24 cellular contexts compared by ENCODE assay signal in genomic region chr3:90016492-90017065, GRCh38.
DNase-seq lines count a peak whose midpoint lies in the region; ATAC-seq and TF ChIP-seq lines count a peak whose summit lies in the region.
"Had no signal": no experiment of that assay in that cellular context is flagged by ENCODE, and none has a peak within 500 bp of the region (broad histone marks: within the 10 kb centered on the region; RNA-seq: fewer than 3 reads in every experiment).

No MANE protein-coding gene starts in this region.

- no peaks in the 10 kb centered on the region for H3K79me2 ChIP-seq in osteoblast (ENCODE audit: insufficient read depth, low read length)

- no peaks in the 10 kb centered on the region for H4K20me1 ChIP-seq in osteoblast (ENCODE audit: insufficient read depth, low read length)

- H3K9me3 ChIP-seq in osteoblast (ENCODE audit: low read depth, low read length), result no peaks in the 10 kb centered on the region
- H3K9me3 ChIP-seq: adrenal gland, colonic mucosa, esophagus muscularis mucosa, lower lobe of right lung, ovary had no signal

- no peaks in the 10 kb centered on the region for H3K27me3 Mint-ChIP-seq in Calu3 (ENCODE audit: unreplicated experiment)
- H3K27me3 Mint-ChIP-seq: activated T-cell treated with anti-CD3 and anti-CD28 coated beads, Interleukin-2, amount 50 U/mL, for 24 hours; CD4-positive, alpha-beta memory T cell; effector memory CD8-positive, alpha-beta T cell had no signal

- intact Hi-C loops in Calu3 (cut with micrococcal nuclease; ENCODE audit: unreplicated experiment), result loop anchor here (10.0 kb wide), 1 partner anchor 152 kb away; no protein-coding TSS in a partner anchor

- POLR2A ChIA-PET in RWPE1 (lab: Yijun Ruan, JAX; ENCODE audit: low non-redundant PET), result no interaction called here

- H3K27me3 ChIP-seq in osteoblast (ENCODE audit: insufficient read depth, low read length), result no peaks in the 10 kb centered on the region
- H3K27me3 ChIP-seq: adrenal gland, brain microvascular endothelial cell, colonic mucosa, esophagus muscularis mucosa, ovary, right atrium auricular region had no signal

- H3K27ac Mint-ChIP-seq in Calu3 (ENCODE audit: unreplicated experiment), result no peak overlapping the region
- H3K27ac Mint-ChIP-seq: activated T-cell treated with anti-CD3 and anti-CD28 coated beads, Interleukin-2, amount 50 U/mL, for 24 hours; CD4-positive, alpha-beta memory T cell; effector memory CD8-positive, alpha-beta T cell had no signal

- ATAC-seq in HG03469 (IDR thresholded peaks at IDR 0.05; ENCODE audit: unreplicated experiment), result no peak
- ATAC-seq: effector memory CD8-positive, alpha-beta T cell; HCT116; lower lobe of right lung had no signal

- H3K36me3 ChIP-seq in osteoblast (ENCODE audit: insufficient read depth, low read length), result no peaks in the 10 kb centered on the region
- H3K36me3 ChIP-seq: adrenal gland, brain microvascular endothelial cell, colonic mucosa, esophagus muscularis mucosa, lower lobe of right lung, ovary, right atrium auricular region had no signal

- no peaks in the 10 kb centered on the region for H3K9me3 Mint-ChIP-seq in Calu3 (ENCODE audit: low read depth, unreplicated experiment)

- no peaks in the 10 kb centered on the region for H3K36me3 Mint-ChIP-seq in Calu3 (ENCODE audit: insufficient read depth, unreplicated experiment)
- H3K36me3 Mint-ChIP-seq: CD4-positive, alpha-beta memory T cell had no signal

- H3K4me2 ChIP-seq in osteoblast (ENCODE audit: insufficient read depth, low read length), result peak overlapping the region; percentile 29

- DNase-seq in Calu3 (peak; percentile 28), RWPE1 (ENCODE audit: low spot score) (peak; percentile 5), fibroblast of mammary gland (ENCODE audit: low read depth) (peak; percentile 12), osteoblast (ENCODE audit: insufficient read length, low spot score, missing footprints) (no peak), retina (no peak), C1 segment of cervical spinal cord (lab: John Stamatoyannopoulos, UW) (no peak)
- DNase-seq: activated CD4-positive, alpha-beta T cell treated with anti-CD3 and anti-CD28 coated beads for 4 hours; activated T-cell treated with anti-CD3 and anti-CD28 coated beads, Interleukin-2, amount 50 U/mL, for 24 hours; adrenal gland; CD4-positive, alpha-beta memory T cell; colonic mucosa; effector memory CD8-positive, alpha-beta T cell; lower lobe of right lung; NCI-H510A treated with DMSO at 0.1 percent for 48 hours; stimulated activated CD4-positive, alpha-beta T cell treated with anti-CD3 and anti-CD28 coated beads, Interleukin-4, amount 100 ng/mL, for 4 hours; stimulated activated naive CD4-positive, alpha-beta T cell; T-helper 2 cell had no signal

- H3K4me1 ChIP-seq in osteoblast (ENCODE audit: insufficient read depth, low read length), result peaks cover 11% of the 10 kb centered on the region
- H3K4me1 ChIP-seq: adrenal gland, colonic mucosa, lower lobe of right lung, right atrium auricular region had no signal

- TF ChIP-seq CTCF in Calu3 (IDR thresholded peaks at IDR 0.05; ENCODE audit: unreplicated experiment) (no peak), RWPE1 (conservative IDR thresholded peaks at IDR 0.05; ENCODE audit: low read depth) (no peak), fibroblast of mammary gland (conservative IDR thresholded peaks at IDR 0.05; ENCODE audit: control insufficient read depth, insufficient read depth, low read depth, low read length) (no peak), osteoblast (IDR thresholded peaks at IDR 0.05; ENCODE audit: extremely low read depth, low read depth, low read length) (no peak)

- no TSS peak for BruUV-seq in Calu3 (replicated peaks; lab: Mats Ljungman, UMichigan)

- H3K27ac ChIP-seq in RWPE1 (no peak overlapping the region), osteoblast (ENCODE audit: low read depth, low read length) (no peak overlapping the region)
- H3K27ac ChIP-seq: adrenal gland, colonic mucosa, esophagus muscularis mucosa, lower lobe of right lung, right atrium auricular region, SK-N-MC had no signal

- H3K4me1 Mint-ChIP-seq in Calu3 (ENCODE audit: low read depth, unreplicated experiment), result peaks cover 13% of the 10 kb centered on the region
- H3K4me1 Mint-ChIP-seq: CD4-positive, alpha-beta memory T cell had no signal

- CTCF ChIA-PET in Calu3 (lab: Charles Lee), result interaction anchor here (0.6 to 0.7 kb wide), 2 partner anchors 19 to 230 kb away, joined by 3 to 10 read pairs; no protein-coding TSS in a partner anchor
- CTCF ChIA-PET in RWPE1 (lab: Yijun Ruan, JAX), result no interaction called here

- H3K4me3 Mint-ChIP-seq in Calu3 (ENCODE audit: low read depth, unreplicated experiment), result no peak overlapping the region
- H3K4me3 Mint-ChIP-seq: activated T-cell treated with anti-CD3 and anti-CD28 coated beads, Interleukin-2, amount 50 U/mL, for 24 hours; CD4-positive, alpha-beta memory T cell; effector memory CD8-positive, alpha-beta T cell had no signal

- H3K4me3 ChIP-seq in fibroblast of mammary gland (ENCODE audit: control insufficient read depth, low read depth, low read length), result no peak overlapping the region
- no peak overlapping the region for H3K4me3 ChIP-seq in osteoblast (ENCODE audit: insufficient read depth, low read length)
- H3K4me3 ChIP-seq: adrenal gland, colonic mucosa, esophagus muscularis mucosa, lower lobe of right lung, ovary, right atrium auricular region, SK-N-MC had no signal

- no peak overlapping the region for H2AFZ ChIP-seq in osteoblast (ENCODE audit: low read length)

Comparison
In these comparisons a context has a peak if more than half of its experiments do, and no peak if none do; other contexts are left out.
1. DNase-seq: peak in Calu3 (single experiment), RWPE1 (single experiment) and fibroblast of mammary gland (single experiment); none in osteoblast (single experiment), retina (single experiment) and C1 segment of cervical spinal cord (0 of 14).